ENCODE assay signal across 13 cellular contexts in genomic region chr2:126663184-126663963, GRCh38. TPM values are rescaled to one million over a fixed set of nuclear protein-coding genes. Genes with fewer than 3 reads are reported as not detected.
DNase-seq lines count a peak whose midpoint lies in the region; ATAC-seq and TF ChIP-seq lines count a peak whose summit lies in the region.
"Had no signal": no experiment of that assay in that cellular context is flagged by ENCODE, and none has a peak within 500 bp of the region (broad histone marks: within the 10 kb centered on the region; RNA-seq: fewer than 3 reads in every experiment).

No MANE protein-coding gene starts in this region.

- no peak overlapping the region for H3K4ac ChIP-seq in mesendoderm (ENCODE audit: low read depth, low read length)

- no peak overlapping the region for H4K5ac ChIP-seq in mesendoderm (ENCODE audit: low read length)

- ATAC-seq in heart left ventricle = no peak
- no peak for ATAC-seq in right cardiac atrium

- H3K79me2 ChIP-seq in mesendoderm (ENCODE audit: control insufficient read depth, insufficient read depth, low read length) = peaks cover 10% of the 10 kb centered on the region

- H3K23ac ChIP-seq in mesendoderm (ENCODE audit: low read length) = peak overlapping the region; percentile 6

- TF ChIP-seq EP300 in transverse colon (IDR thresholded peaks at IDR 0.05; ENCODE audit: low read depth) = no peak

- H3K9ac ChIP-seq in mesendoderm (ENCODE audit: low read length) = no peak overlapping the region
- H3K9ac ChIP-seq: SK-N-SH had no signal

- peaks cover 23% of the 10 kb centered on the region for H3K79me1 ChIP-seq in mesendoderm (ENCODE audit: low read length)

- peaks cover 13 to 97% (median 87%) of the 10 kb centered on the region in 12 donors for H3K4me1 ChIP-seq in heart left ventricle
- peaks cover 19% of the 10 kb centered on the region for H3K4me1 ChIP-seq in right cardiac atrium (ENCODE audit: control insufficient read depth, insufficient read depth, low read length)
- peaks cover 5% of the 10 kb centered on the region for H3K4me1 ChIP-seq in mesendoderm (ENCODE audit: control insufficient read depth, low read depth, low read length)
- peaks cover 18 to 63% (median 23%) of the 10 kb centered on the region in 4 donors for H3K4me1 ChIP-seq in transverse colon
- H3K4me1 ChIP-seq: colonic mucosa had no signal

- H3K18ac ChIP-seq in mesendoderm (ENCODE audit: low read length) = no peak overlapping the region

- no peak overlapping the region for H2AK5ac ChIP-seq in mesendoderm (ENCODE audit: low read length)

- H2BK5ac ChIP-seq in mesendoderm (ENCODE audit: low read length) = no peak overlapping the region

- no peak for TF ChIP-seq CTCF in heart left ventricle (IDR thresholded peaks at IDR 0.05)
- no peak for TF ChIP-seq CTCF in transverse colon (IDR thresholded peaks at IDR 0.05)

- TF ChIP-seq POLR2A in heart left ventricle (IDR thresholded peaks at IDR 0.05) (no peak), transverse colon (IDR thresholded peaks at IDR 0.05) (no peak)

- in situ Hi-C loops in transverse colon (cut with MboI; ENCODE audit: low pct_ligation_motif_present in 1 of 4, low pct_unique_long_range_greater_than_20kb in 1 of 4, low sequenced_read_pairs in 3 of 4) = no loop called here

- H3K56ac ChIP-seq in mesendoderm (ENCODE audit: low read length) = no peak overlapping the region

- intact Hi-C loops in heart left ventricle (cut with DNase I) (no loop called here), right cardiac atrium (cut with DNase I) (no loop called here), transverse colon (cut with DNase I; ENCODE audit: low total_unique reads) (no loop called here)

- H3K27ac ChIP-seq in heart left ventricle = peak overlapping the region in 9 of 12 donors; percentile 39 to 100 (median 74)
- no peak overlapping the region for H3K27ac ChIP-seq in right cardiac atrium (ENCODE audit: low read length)
- H3K27ac ChIP-seq in mesendoderm (ENCODE audit: low read depth, low read length) = no peak overlapping the region
- H3K27ac ChIP-seq in transverse colon = peak overlapping the region in 3 of 4 donors; percentile 13 to 44 (median 33)
- H3K27ac ChIP-seq: colonic mucosa had no signal

- H2BK15ac ChIP-seq in mesendoderm (replicated peaks; ENCODE audit: low read depth) = no peak overlapping the region

- H3K4me3 ChIP-seq in heart left ventricle (no peak overlapping the region), right cardiac atrium (ENCODE audit: low read length) (no peak overlapping the region), mesendoderm (ENCODE audit: low read length) (no peak overlapping the region), transverse colon (no peak overlapping the region)
- H3K4me3 ChIP-seq: adrenal gland, colonic mucosa, smooth muscle cell had no signal

- H3K9me3 ChIP-seq in heart left ventricle (no peaks in the 10 kb centered on the region), right cardiac atrium (ENCODE audit: control insufficient read depth, low read length) (no peaks in the 10 kb centered on the region), transverse colon (no peaks in the 10 kb centered on the region)
- H3K9me3 ChIP-seq: adrenal gland, colonic mucosa, SK-N-SH had no signal

- H2BK120ac ChIP-seq in mesendoderm (ENCODE audit: low read depth, low read length) = no peak overlapping the region

- no peak overlapping the region for H3K4me2 ChIP-seq in mesendoderm (ENCODE audit: low read length)
- H3K4me2 ChIP-seq: SK-N-SH, smooth muscle cell had no signal

- H3K36me3 ChIP-seq in heart left ventricle (peaks cover 0 to 11% (median 0%) of the 10 kb centered on the region in 9 donors), mesendoderm (ENCODE audit: control insufficient read depth, insufficient read depth, low read length) (no peaks in the 10 kb centered on the region), transverse colon (no peaks in the 10 kb centered on the region)
- H3K36me3 ChIP-seq: colonic mucosa had no signal

- no peak overlapping the region for H4K8ac ChIP-seq in mesendoderm (ENCODE audit: low read depth, low read length)

- 88 to 92% (median 90%) methylated on average over 13 of the region's 13 CpGs for WGBS in heart left ventricle, 4 donors
- WGBS in right cardiac atrium = 89% methylated on average over 13 of the region's 13 CpGs
- no CpG with 5 or more reads among the region's 13 CpGs for WGBS in mesendoderm (ENCODE audit: extremely low coverage, insufficient coverage, low lambda C conversion rate)
- 53 to 89% methylated on average over 3 to 13 of the region's 13 CpGs for WGBS in transverse colon (ENCODE audit: low coverage in 1 of 2), 2 donors

- no peaks in the 10 kb centered on the region for H3K27me3 ChIP-seq in heart left ventricle
- no peaks in the 10 kb centered on the region for H3K27me3 ChIP-seq in right cardiac atrium (ENCODE audit: control insufficient read depth, insufficient read depth)
- no peaks in the 10 kb centered on the region for H3K27me3 ChIP-seq in mesendoderm (ENCODE audit: insufficient read depth, low read length, poor library complexity)
- H3K27me3 ChIP-seq in transverse colon = no peaks in the 10 kb centered on the region
- H3K27me3 ChIP-seq: adrenal gland, colonic mucosa had no signal

- DNase-seq in heart left ventricle (no peak), right cardiac atrium (no peak), mesendoderm (no peak), transverse colon (no peak), AG08396 (ENCODE audit: low spot score) (no peak), activated gamma-delta T cell treated with Interleukin-2 at 50 U/mL for 16 hours (no peak)
- peak; percentile 29 to 33 for DNase-seq in activated T-cell treated with anti-CD3 and anti-CD28 coated beads, Interleukin-2, amount 50 U/mL, for 48 hours
- DNase-seq in stimulated activated CD4-positive, alpha-beta T cell treated with anti-CD3 and anti-CD28 coated beads, Interleukin-2, amount 100 ng/mL, for 24 hours = no peak
- DNase-seq: adrenal gland, colonic mucosa, NCI-H2107, SK-N-SH had no signal

RNA-seq across cellular contexts. Expression of gene GYPC, which starts 7.4 kb away (rescaled TPM):
- 100 to 1,000 TPM; 108 to 149 (median 128) TPM for total RNA-seq in heart left ventricle
- polyA plus RNA-seq in heart left ventricle = 100 to 1,000 TPM; 131 to 369 TPM
- total RNA-seq in right cardiac atrium = 10 to 100 TPM; 83.2 to 98.1 (median 88.3) TPM
- polyA plus RNA-seq in right cardiac atrium = 113 TPM
- 24.4 TPM for polyA plus RNA-seq in mesendoderm (2013, experiment 1 of 2)
- polyA plus RNA-seq in mesendoderm (2013, experiment 2 of 2) = 24.2 TPM
- 10 to 100 TPM; 19.1 to 40.2 (median 28.5) TPM for total RNA-seq in transverse colon
- polyA plus RNA-seq: SK-N-SH had no signal

Comparison
In these comparisons a context has a peak if more than half of its experiments do, and no peak if none do; other contexts are left out.
1. H3K27ac ChIP-seq: peak in heart left ventricle (9 of 12) and transverse colon (3 of 4); none in right cardiac atrium (single experiment) and mesendoderm (single experiment).
2. DNase-seq: peak in activated T-cell treated with anti-CD3 and anti-CD28 coated beads, Interleukin-2, amount 50 U/mL, for 48 hours (2 of 2); none in heart left ventricle (0 of 5), right cardiac atrium (0 of 3), mesendoderm (single experiment), transverse colon (single experiment), stimulated activated CD4-positive, alpha-beta T cell treated with anti-CD3 and anti-CD28 coated beads, Interleukin-2, amount 100 ng/mL, for 24 hours (0 of 2), AG08396 (single experiment) and activated gamma-delta T cell treated with Interleukin-2 at 50 U/mL for 16 hours (single experiment).